In genomic region chr20:62122659-62123449, GRCh38 we compare ENCODE assay signal across 8 cellular contexts. TPM values are rescaled to one million over a fixed set of nuclear protein-coding genes. Genes with fewer than 3 reads are reported as not detected.
DNase-seq lines count a peak whose midpoint lies in the region; ATAC-seq and TF ChIP-seq lines count a peak whose summit lies in the region.

No MANE protein-coding gene starts in this region.

- TF ChIP-seq CTCF in foreskin fibroblast (IDR thresholded peaks at IDR 0.05; ENCODE audit: low read depth, low read length) (no peak), progenitor cell of endocrine pancreas (IDR thresholded peaks at IDR 0.05; ENCODE audit: unreplicated experiment) (no peak)

- H3K36me3 Mint-ChIP-seq in activated T-helper 1 cell treated with anti-CD3 and anti-CD28 coated beads, Interleukin-12 subunit alpha, Interleukin-12 subunit beta, Interleukin-2, Interleukin-4 antibody, amounts not matched to agents 30 ng/mL and 10 ng/mL and 1 ng/mL, durations not matched to agents 14 hours and 24 hours and 36 hours (ENCODE audit: low read depth) = peaks cover 27% of the 10 kb centered on the region
- H3K36me3 Mint-ChIP-seq in progenitor cell of endocrine pancreas (ENCODE audit: insufficient read depth) = peaks cover 12% of the 10 kb centered on the region

- peak; percentile 17 to 37 for DNase-seq in stimulated activated CD4-positive, alpha-beta T cell treated with anti-CD3 and anti-CD28 coated beads, Interleukin-15, amount 100 ng/mL, for 1 hour (ENCODE audit: low read depth in 1 of 2, low spot score in 1 of 2)
- DNase-seq in stimulated activated CD4-positive, alpha-beta T cell treated with anti-CD3 and anti-CD28 coated beads, Interleukin-1b, Interleukin-23, amount 100 ng/mL, for 48 hours = no peak
- DNase-seq in NCI-H345 (lab: John Stamatoyannopoulos, UW) (peak; percentile 89), foreskin fibroblast (peak; percentile 35 to 76), progenitor cell of endocrine pancreas (ENCODE audit: low spot score, unreplicated experiment) (peak; percentile 53), amniotic stem cell (lab: John Stamatoyannopoulos, UW) (no peak)
- DNase-seq in activated T-helper 1 cell treated with anti-CD3 and anti-CD28 coated beads, Interleukin-12 subunit alpha, Interleukin-12 subunit beta, Interleukin-2, Interleukin-4 antibody, amounts not matched to agents 30 ng/mL and 10 ng/mL and 1 ng/mL, durations not matched to agents 14 hours and 24 hours and 36 hours (ENCODE audit: low spot score) = peak; percentile 12

- no peaks in the 10 kb centered on the region for H3K27me3 Mint-ChIP-seq in activated T-helper 1 cell treated with anti-CD3 and anti-CD28 coated beads, Interleukin-12 subunit alpha, Interleukin-12 subunit beta, Interleukin-2, Interleukin-4 antibody, amounts not matched to agents 30 ng/mL and 10 ng/mL and 1 ng/mL, durations not matched to agents 14 hours and 24 hours and 36 hours (ENCODE audit: insufficient read depth)
- H3K27me3 Mint-ChIP-seq in progenitor cell of endocrine pancreas = peaks cover 14% of the 10 kb centered on the region

- peak; percentile 19 for ATAC-seq in HG02884 (IDR thresholded peaks at IDR 0.05; ENCODE audit: unreplicated experiment)

- H3K4me3 ChIP-seq in foreskin fibroblast (ENCODE audit: low read depth in 1 of 2, low read length in 2 of 2) = peak overlapping the region; percentile 63 to 76

- intact Hi-C loops in activated T-helper 1 cell treated with anti-CD3 and anti-CD28 coated beads, Interleukin-12 subunit alpha, Interleukin-12 subunit beta, Interleukin-2, Interleukin-4 antibody, amounts not matched to agents 30 ng/mL and 10 ng/mL and 1 ng/mL, durations not matched to agents 14 hours and 24 hours and 36 hours (cut with micrococcal nuclease) = loop anchor here (1.0 to 5.0 kb wide), 7 partner anchors 20 to 672 kb away; partner anchors contain the start of genes CABLES2, OSBPL2, PSMA7 and RPS21

- H3K4me3 Mint-ChIP-seq in activated T-helper 1 cell treated with anti-CD3 and anti-CD28 coated beads, Interleukin-12 subunit alpha, Interleukin-12 subunit beta, Interleukin-2, Interleukin-4 antibody, amounts not matched to agents 30 ng/mL and 10 ng/mL and 1 ng/mL, durations not matched to agents 14 hours and 24 hours and 36 hours = peak overlapping the region; percentile 84
- H3K4me3 Mint-ChIP-seq in progenitor cell of endocrine pancreas (ENCODE audit: low read depth) = peak overlapping the region; percentile 85

- peaks cover 32% of the 10 kb centered on the region for H3K4me1 Mint-ChIP-seq in activated T-helper 1 cell treated with anti-CD3 and anti-CD28 coated beads, Interleukin-12 subunit alpha, Interleukin-12 subunit beta, Interleukin-2, Interleukin-4 antibody, amounts not matched to agents 30 ng/mL and 10 ng/mL and 1 ng/mL, durations not matched to agents 14 hours and 24 hours and 36 hours (ENCODE audit: low read depth)
- H3K4me1 Mint-ChIP-seq in progenitor cell of endocrine pancreas (ENCODE audit: low read depth) = peaks cover 13% of the 10 kb centered on the region

- H3K9me3 Mint-ChIP-seq in activated T-helper 1 cell treated with anti-CD3 and anti-CD28 coated beads, Interleukin-12 subunit alpha, Interleukin-12 subunit beta, Interleukin-2, Interleukin-4 antibody, amounts not matched to agents 30 ng/mL and 10 ng/mL and 1 ng/mL, durations not matched to agents 14 hours and 24 hours and 36 hours = no peaks in the 10 kb centered on the region
- no peaks in the 10 kb centered on the region for H3K9me3 Mint-ChIP-seq in progenitor cell of endocrine pancreas (ENCODE audit: low read depth)

- H3K27ac Mint-ChIP-seq in activated T-helper 1 cell treated with anti-CD3 and anti-CD28 coated beads, Interleukin-12 subunit alpha, Interleukin-12 subunit beta, Interleukin-2, Interleukin-4 antibody, amounts not matched to agents 30 ng/mL and 10 ng/mL and 1 ng/mL, durations not matched to agents 14 hours and 24 hours and 36 hours = peak overlapping the region; percentile 12
- H3K27ac Mint-ChIP-seq in progenitor cell of endocrine pancreas = peak overlapping the region; percentile 92

RNA-seq across cellular contexts. Expression of gene LSM14B, which starts 0.6 kb away (rescaled TPM):
- 39.6 and 43.2 TPM in 2 replicates for total RNA-seq in activated T-helper 1 cell treated with anti-CD3 and anti-CD28 coated beads, Interleukin-12 subunit alpha, Interleukin-12 subunit beta, Interleukin-2, Interleukin-4 antibody, amounts not matched to agents 30 ng/mL and 10 ng/mL and 1 ng/mL, durations not matched to agents 14 hours and 24 hours and 36 hours
- 81.1 and 84.3 TPM in 2 replicates for total RNA-seq in progenitor cell of endocrine pancreas

RNA-seq across cellular contexts. Expression of gene PSMA7, which starts 20.3 kb away (rescaled TPM):
- total RNA-seq in activated T-helper 1 cell treated with anti-CD3 and anti-CD28 coated beads, Interleukin-12 subunit alpha, Interleukin-12 subunit beta, Interleukin-2, Interleukin-4 antibody, amounts not matched to agents 30 ng/mL and 10 ng/mL and 1 ng/mL, durations not matched to agents 14 hours and 24 hours and 36 hours = 444 and 450 TPM in 2 replicates
- 221 and 234 TPM in 2 replicates for total RNA-seq in progenitor cell of endocrine pancreas

RNA-seq across cellular contexts. Expression of gene SS18L1, which starts 20.7 kb away (rescaled TPM):
- total RNA-seq in activated T-helper 1 cell treated with anti-CD3 and anti-CD28 coated beads, Interleukin-12 subunit alpha, Interleukin-12 subunit beta, Interleukin-2, Interleukin-4 antibody, amounts not matched to agents 30 ng/mL and 10 ng/mL and 1 ng/mL, durations not matched to agents 14 hours and 24 hours and 36 hours = 24.3 and 29.4 TPM in 2 replicates
- 29.8 and 32.0 TPM in 2 replicates for total RNA-seq in progenitor cell of endocrine pancreas

RNA-seq across cellular contexts. Expression of gene TAF4, which starts 57.2 kb away (rescaled TPM):
- total RNA-seq in activated T-helper 1 cell treated with anti-CD3 and anti-CD28 coated beads, Interleukin-12 subunit alpha, Interleukin-12 subunit beta, Interleukin-2, Interleukin-4 antibody, amounts not matched to agents 30 ng/mL and 10 ng/mL and 1 ng/mL, durations not matched to agents 14 hours and 24 hours and 36 hours = 26.3 and 28.3 TPM in 2 replicates
- 34.7 and 35.9 TPM in 2 replicates for total RNA-seq in progenitor cell of endocrine pancreas

RNA-seq across cellular contexts. Expression of gene MTG2, which starts 60.0 kb away (rescaled TPM):
- total RNA-seq in activated T-helper 1 cell treated with anti-CD3 and anti-CD28 coated beads, Interleukin-12 subunit alpha, Interleukin-12 subunit beta, Interleukin-2, Interleukin-4 antibody, amounts not matched to agents 30 ng/mL and 10 ng/mL and 1 ng/mL, durations not matched to agents 14 hours and 24 hours and 36 hours = 45.4 and 46.3 TPM in 2 replicates
- total RNA-seq in progenitor cell of endocrine pancreas = 30.4 and 31.6 TPM in 2 replicates

Comparison
In these comparisons a context has a peak if more than half of its experiments do, and no peak if none do; other contexts are left out.
1. DNase-seq: peak in stimulated activated CD4-positive, alpha-beta T cell treated with anti-CD3 and anti-CD28 coated beads, Interleukin-15, amount 100 ng/mL, for 1 hour (2 of 2), NCI-H345 (single experiment), activated T-helper 1 cell treated with anti-CD3 and anti-CD28 coated beads, Interleukin-12 subunit alpha, Interleukin-12 subunit beta, Interleukin-2, Interleukin-4 antibody, amounts not matched to agents 30 ng/mL and 10 ng/mL and 1 ng/mL, durations not matched to agents 14 hours and 24 hours and 36 hours (single experiment), foreskin fibroblast (2 of 2) and progenitor cell of endocrine pancreas (single experiment); none in stimulated activated CD4-positive, alpha-beta T cell treated with anti-CD3 and anti-CD28 coated beads, Interleukin-1b, Interleukin-23, amount 100 ng/mL, for 48 hours (single experiment) and amniotic stem cell (single experiment).